In the genomic region with DNA sequence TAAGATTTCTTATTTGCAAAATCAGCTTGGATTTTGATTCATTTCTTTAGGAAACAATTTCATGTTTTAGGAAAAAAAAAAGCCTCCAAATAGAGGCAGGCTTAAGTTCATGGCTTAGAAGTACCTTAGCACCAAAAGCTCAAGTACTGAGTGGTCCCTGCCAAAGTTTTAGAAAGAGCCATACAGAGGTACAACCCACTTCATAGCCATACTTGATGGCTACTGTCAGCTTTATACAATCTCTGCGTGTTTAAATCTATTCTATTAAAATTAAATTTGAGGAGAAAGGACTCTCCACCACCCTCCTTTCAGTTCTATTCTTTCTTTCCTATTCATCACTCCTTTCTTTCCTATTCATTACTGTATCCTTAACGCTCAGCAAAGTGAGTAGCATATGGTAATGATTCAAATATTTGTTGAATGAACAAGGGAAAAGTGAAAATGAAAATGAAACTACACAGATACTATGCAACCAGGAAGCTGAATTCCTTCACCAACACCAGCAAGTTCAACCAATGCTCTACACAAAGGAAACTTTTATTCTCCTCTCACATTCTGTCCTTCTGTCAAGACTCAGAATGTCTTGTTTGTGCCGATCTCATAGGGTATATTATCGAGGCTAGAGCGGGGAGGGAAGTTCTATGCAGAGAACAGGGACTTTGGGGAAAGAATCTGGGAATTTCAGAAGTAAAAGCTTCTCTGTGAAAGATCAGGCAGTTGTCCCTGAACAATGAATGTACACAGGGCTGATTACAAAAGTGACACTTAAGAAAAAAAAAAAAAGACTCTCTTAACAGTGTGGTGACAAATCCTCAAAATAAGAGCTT, we compare ENCODE assay signal across 8 cellular contexts.
DNase-seq lines count a peak whose midpoint lies in the region; ATAC-seq and TF ChIP-seq lines count a peak whose summit lies in the region.

No MANE protein-coding gene starts in this region.

- TF ChIP-seq CTCF in GM20000 (IDR thresholded peaks at IDR 0.05; ENCODE audit: extremely low read depth, missing control alignments): no peak
- TF ChIP-seq CTCF in NB4 (IDR thresholded peaks at IDR 0.05; ENCODE audit: low read depth, low read length): no peak

- DNase-seq in ACHN (peak; percentile 64), GM20000 (ENCODE audit: low spot score) (peak; percentile 8), NB4 (ENCODE audit: low read depth) (peak; percentile 61), T47D (ENCODE audit: low read depth in 1 of 2, low spot score in 1 of 2) (peak; percentile 15 to 75), medulla oblongata (ENCODE audit: extremely low spot score) (peak; percentile 41), NCI-H1417 (lab: John Stamatoyannopoulos, UW) (no peak), anterior cingulate cortex (lab: John Stamatoyannopoulos, UW) (no peak)

- ATAC-seq in HG02840 (IDR thresholded peaks at IDR 0.05; ENCODE audit: low FRiP score, unreplicated experiment): no peak

- in situ Hi-C loops in ACHN (cut with HindIII; ENCODE audit: low pct_ligation_motif_present, low pct_unique_long_range_greater_than_20kb, low sequenced_read_pairs): no loop called here
- in situ Hi-C loops in T47D (cut with HindIII; ENCODE audit: low pct_unique_long_range_greater_than_20kb, low sequenced_read_pairs): no loop called here

- H3K4me3 ChIP-seq in NB4 (ENCODE audit: low read depth, low read length): peak overlapping the region; percentile 45

- no peak for TF ChIP-seq POLR2A in NB4 (IDR thresholded peaks at IDR 0.05; ENCODE audit: extremely low read depth, insufficient read length)

Comparison
In these comparisons a context has a peak if more than half of its experiments do, and no peak if none do; other contexts are left out.
1. DNase-seq: peak in ACHN (single experiment), GM20000 (single experiment), NB4 (single experiment), T47D (2 of 2) and medulla oblongata (single experiment); none in NCI-H1417 (0 of 3) and anterior cingulate cortex (0 of 58).